Comparison of ENCODE assay signal across 24 cellular contexts in the genomic region with DNA sequence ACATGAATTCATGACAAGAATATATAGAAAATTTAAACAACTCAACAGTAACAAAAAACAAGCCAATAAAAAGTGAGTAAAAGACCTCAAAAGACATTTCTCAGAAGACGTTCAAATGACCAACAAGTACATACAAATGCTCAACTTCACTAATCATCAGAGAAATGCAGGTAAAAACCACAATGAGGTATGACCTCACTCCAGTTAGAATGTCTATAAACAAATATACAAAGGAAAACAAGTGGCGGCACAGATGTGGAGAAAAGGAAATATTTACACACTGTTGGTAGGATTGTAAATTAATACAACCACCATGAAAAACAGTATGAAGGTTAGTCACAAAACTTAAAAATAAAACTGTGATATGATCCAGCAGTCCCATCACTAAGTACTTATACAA.
DNase-seq lines count a peak whose midpoint lies in the region; ATAC-seq and TF ChIP-seq lines count a peak whose summit lies in the region.
"Had no signal": no experiment of that assay in that cellular context is flagged by ENCODE, and none has a peak within 500 bp of the region (broad histone marks: within the 10 kb centered on the region; RNA-seq: fewer than 3 reads in every experiment).

No MANE protein-coding gene starts in this region.

- DNase-seq in A172 (ENCODE audit: low spot score): peak; percentile 25
- peak; percentile 57 for DNase-seq in H4 (ENCODE audit: low spot score)
- DNase-seq in RWPE2 (ENCODE audit: low spot score): no peak
- DNase-seq in epithelial cell of prostate (ENCODE audit: low read depth, low spot score): peak; percentile 56
- no peak for DNase-seq in stimulated activated CD4-positive, alpha-beta T cell treated with anti-CD3 and anti-CD28 coated beads, Interleukin-4, amount 100 ng/mL, for 24 hours
- no peak for DNase-seq in NCI-H187 treated with DMSO at 0.1 percent for 48 hours (lab: John Stamatoyannopoulos, UW)
- no peak for DNase-seq in retina
- DNase-seq: 8988T; CD8-positive, alpha-beta memory T cell; EL; H9; HFFc6; Kasumi-1; NCI-H1092 treated with DMSO at 0.1 percent for 48 hours; NCI-H1436 treated with DMSO at 0.1 percent for 48 hours; NCI-H2029 treated with DMSO at 0.1 percent for 48 hours; NCI-H2171; NCI-H345; NCI-H524; NCI-H774; OCI-M1; Right ventricle myocardium superior had no signal

- no peak overlapping the region for H3K4me3 ChIP-seq in RWPE2 (ENCODE audit: severe bottlenecking)

- H3K27me3 ChIP-seq in RWPE2 (ENCODE audit: insufficient read depth, poor library complexity, severe bottlenecking): no peaks in the 10 kb centered on the region

- no peaks in the 10 kb centered on the region for H3K4me1 ChIP-seq in RWPE2 (ENCODE audit: insufficient read depth, poor library complexity, severe bottlenecking)

- H3K27ac ChIP-seq in RWPE2 (ENCODE audit: poor library complexity, severe bottlenecking): no peak overlapping the region
- peak overlapping the region; percentile 1 for H3K27ac ChIP-seq in epithelial cell of prostate
- H3K27ac ChIP-seq: C4-2B had no signal

- no peaks in the 10 kb centered on the region for H3K36me3 ChIP-seq in RWPE2 (ENCODE audit: low read depth)

- no peaks in the 10 kb centered on the region for H3K9me3 ChIP-seq in RWPE2 (ENCODE audit: severe bottlenecking)

- TF ChIP-seq CTCF in RWPE2 (IDR thresholded peaks at IDR 0.05; ENCODE audit: poor library complexity, severe bottlenecking): no peak

- TF ChIP-seq POLR2A in GM18505 (IDR thresholded peaks at IDR 0.05; ENCODE audit: borderline replicate concordance, extremely low read depth, insufficient read depth, insufficient read length): no peak

- ATAC-seq in RWPE2 (ENCODE audit: low read depth): peak; percentile 78
- no peak for ATAC-seq in GM18505 (IDR thresholded peaks at IDR 0.05; ENCODE audit: unreplicated experiment)

Comparison
In these comparisons a context has a peak if more than half of its experiments do, and no peak if none do; other contexts are left out.
1. DNase-seq: peak in A172 (single experiment), H4 (single experiment) and epithelial cell of prostate (single experiment); none in RWPE2 (single experiment), stimulated activated CD4-positive, alpha-beta T cell treated with anti-CD3 and anti-CD28 coated beads, Interleukin-4, amount 100 ng/mL, for 24 hours (single experiment), NCI-H187 treated with DMSO at 0.1 percent for 48 hours (single experiment) and retina (single experiment).